Comparison of ENCODE assay signal across 9 cellular contexts in genomic region chr5:74534397-74535129, GRCh38.
"Had no signal": no experiment of that assay in that cellular context is flagged by ENCODE, and none has a peak within 500 bp of the region (broad histone marks: within the 10 kb centered on the region; RNA-seq: fewer than 3 reads in every experiment).

No MANE protein-coding gene starts in this region.

- H3K4me3 Mint-ChIP-seq: H9, HFFc6, IgD-negative memory B cell had no signal

- H2AFZ ChIP-seq: GM23248 had no signal

- DNase-seq: GM23248, H9, HCEC 1CT, HFFc6, KG1 had no signal

- FAIRE-seq: H1, H54, HTR-8/SVneo had no signal

- H3K4me1 Mint-ChIP-seq: IgD-negative memory B cell had no signal

- H3K9ac ChIP-seq: GM23248 had no signal

- H3K27ac ChIP-seq: GM23248 had no signal

- H3K27ac Mint-ChIP-seq: H9, HFFc6, IgD-negative memory B cell had no signal

- H3K4me3 ChIP-seq: GM23248 had no signal
